Comparison of ENCODE assay signal across 8 cellular contexts in the genomic region with DNA sequence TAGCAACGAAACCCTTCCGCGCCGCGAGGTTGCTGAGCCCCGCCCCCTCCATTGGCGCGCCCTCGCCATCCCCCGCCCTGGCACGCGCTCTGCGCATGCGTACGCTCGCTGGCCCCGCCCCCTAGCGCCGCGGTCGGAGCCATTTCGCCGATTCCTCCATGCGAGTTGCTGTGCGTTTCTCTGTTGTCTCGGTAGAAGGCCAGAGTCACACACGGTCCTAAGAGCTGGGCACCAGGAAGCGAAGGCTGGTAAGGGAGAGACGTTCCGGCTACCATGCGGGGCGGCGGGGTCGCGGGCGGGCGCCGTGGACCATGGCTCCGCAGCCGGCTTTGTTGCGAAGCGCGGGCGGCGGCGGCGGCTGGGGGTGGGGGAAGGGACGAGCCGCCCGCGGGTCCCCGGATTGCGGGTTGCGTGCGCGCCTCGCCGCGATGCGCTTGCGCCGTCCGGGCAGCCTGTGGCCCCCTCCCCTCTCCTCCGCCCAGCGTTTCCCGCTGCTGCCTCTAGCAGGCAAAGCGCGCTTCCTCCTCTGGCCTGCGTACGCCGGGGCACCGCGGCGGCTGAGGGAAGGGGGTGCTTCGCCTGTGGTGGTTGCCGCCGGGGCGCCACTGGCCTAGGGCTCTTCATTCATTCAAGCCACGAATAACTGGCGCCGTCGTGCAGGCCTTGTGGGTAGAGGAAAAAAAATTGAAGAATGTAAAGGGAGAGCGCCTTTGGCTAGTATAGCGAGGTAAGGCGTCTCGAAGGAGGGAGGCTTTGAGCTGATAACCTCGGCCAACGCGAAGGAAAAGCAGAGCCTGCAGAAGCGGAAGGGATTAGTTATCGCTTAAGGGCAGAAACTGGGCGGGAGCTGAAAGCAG. TPM values are rescaled to one million over a fixed set of nuclear protein-coding genes. Genes with fewer than 3 reads are reported as not detected.
A peak's percentile ranks its signal among the peaks of the same experiment; 100 is the strongest.
DNase-seq lines count a peak whose midpoint lies in the region; ATAC-seq and TF ChIP-seq lines count a peak whose summit lies in the region.

A gene (plus strand): TSS at position 139 of the 857 bp plus-strand sequence. CDS start 3,220 bp downstream, outside the sequence.

- 0 out of 2 replicates have a peak, but pooled peaks cover 2% of the 10 kb centered on the region for H3F3A ChIP-seq in Loucy (ENCODE audit: low read depth)

- DNase-seq in ELR (ENCODE audit: low read depth) (peak; percentile 94), H7 (peak; percentile 98), fibroblast of the aortic adventitia (ENCODE audit: low read depth) (peak; percentile 86), nephron progenitor cell (peak; percentile 98)
- DNase-seq in activated effector memory CD4-positive, alpha-beta T cell treated with Interleukin-2 at 50 U/mL for 16 hours, result peak; percentile 94
- DNase-seq in stimulated activated naive CD8-positive, alpha-beta T cell treated with anti-CD3 and anti-CD28 coated beads, Interleukin-15, amount 100 ng/mL, for 72 hours, result peak; percentile 95 to 98

- H3K4me1 Mint-ChIP-seq in nephron progenitor cell, result peaks cover 54% of the 10 kb centered on the region
- H3K4me1 Mint-ChIP-seq in stimulated activated naive CD8-positive, alpha-beta T cell treated with anti-CD3 and anti-CD28 coated beads, Interleukin-15, amount 100 ng/mL, for 72 hours, result peaks cover 47% of the 10 kb centered on the region

- no peaks in the 10 kb centered on the region for H3K9me3 ChIP-seq in Loucy (ENCODE audit: insufficient read depth, low read depth, low read length)

- H3K4me3 ChIP-seq in H7 (ENCODE audit: insufficient read depth, low read depth, low read length) (peak within 1 kb of the TSS; percentile 90), Loucy (ENCODE audit: low read length, poor library complexity, severe bottlenecking) (peak within 1 kb of the TSS; percentile 79), fibroblast of the aortic adventitia (ENCODE audit: low read depth, low read length) (peak within 1 kb of the TSS; percentile 70)

- peak; percentile 98 for TF ChIP-seq POLR2A in Raji (IDR thresholded peaks at IDR 0.05; ENCODE audit: insufficient read depth, low read depth, low read length)

- H3K27me3 ChIP-seq in H7 (ENCODE audit: control insufficient read depth, insufficient read depth, low read length), result no peaks in the 10 kb centered on the region
- no peaks in the 10 kb centered on the region for H3K27me3 ChIP-seq in Loucy (ENCODE audit: insufficient read depth, low read length, poor library complexity, severe bottlenecking)

- H3K4me3 Mint-ChIP-seq in nephron progenitor cell, result peak within 1 kb of the TSS; percentile 98
- H3K4me3 Mint-ChIP-seq in stimulated activated naive CD8-positive, alpha-beta T cell treated with anti-CD3 and anti-CD28 coated beads, Interleukin-15, amount 100 ng/mL, for 72 hours, result peak within 1 kb of the TSS; percentile 94 to 96

- peaks cover 57% of the 10 kb centered on the region for H3K36me3 Mint-ChIP-seq in nephron progenitor cell (ENCODE audit: low read depth)

- H3K9ac ChIP-seq in Loucy (ENCODE audit: low read depth, low read length, poor library complexity, severe bottlenecking), result peak within 1 kb of the TSS; percentile 72

- peaks cover 48% of the 10 kb centered on the region for H4K20me1 ChIP-seq in Loucy (ENCODE audit: insufficient read depth, low read length, poor library complexity, severe bottlenecking)

- peak; percentile 94 for ATAC-seq in stimulated activated naive CD8-positive, alpha-beta T cell treated with anti-CD3 and anti-CD28 coated beads, Interleukin-15, amount 100 ng/mL, for 72 hours

- H3K27me3 Mint-ChIP-seq in nephron progenitor cell (ENCODE audit: low read depth, poor library complexity), result peaks cover 4% of the 10 kb centered on the region
- H3K27me3 Mint-ChIP-seq in stimulated activated naive CD8-positive, alpha-beta T cell treated with anti-CD3 and anti-CD28 coated beads, Interleukin-15, amount 100 ng/mL, for 72 hours, result no peaks in the 10 kb centered on the region

- peaks cover 49% of the 10 kb centered on the region for H3K79me2 ChIP-seq in Loucy (ENCODE audit: insufficient read depth, low read length)

- H3K9me3 Mint-ChIP-seq in nephron progenitor cell, result peaks cover 10% of the 10 kb centered on the region
- H3K9me3 Mint-ChIP-seq in stimulated activated naive CD8-positive, alpha-beta T cell treated with anti-CD3 and anti-CD28 coated beads, Interleukin-15, amount 100 ng/mL, for 72 hours, result no peaks in the 10 kb centered on the region

- no peaks in the 10 kb centered on the region for H3K9me2 ChIP-seq in Loucy (replicated peaks; ENCODE audit: low read depth, low read length)

- H3K36me3 ChIP-seq in H7 (replicated peaks; ENCODE audit: control insufficient read depth, insufficient read depth, low read length) (peaks cover 7% of the 10 kb centered on the region), Loucy (ENCODE audit: insufficient read depth, low read length) (peaks cover 16% of the 10 kb centered on the region; the same call in 1 of the 2 replicates)

- peaks cover 40% of the 10 kb centered on the region for H3K4me1 ChIP-seq in Loucy (ENCODE audit: insufficient read depth, low read length, poor library complexity, severe bottlenecking)

- peak within 1 kb of the TSS; percentile 100 for H3K27ac Mint-ChIP-seq in nephron progenitor cell
- H3K27ac Mint-ChIP-seq in stimulated activated naive CD8-positive, alpha-beta T cell treated with anti-CD3 and anti-CD28 coated beads, Interleukin-15, amount 100 ng/mL, for 72 hours, result peak within 1 kb of the TSS; percentile 97 to 98

- 0 out of 2 replicates have a peak, but pooled peaks have one; percentile 23 for TF ChIP-seq CTCF in Loucy (conservative IDR thresholded peaks at IDR 0.05; ENCODE audit: low read length)
- TF ChIP-seq CTCF in fibroblast of the aortic adventitia (IDR thresholded peaks at IDR 0.05; ENCODE audit: insufficient read depth, low read length), result peak; percentile 30
- TF ChIP-seq CTCF in nephron progenitor cell (IDR thresholded peaks at IDR 0.05), result no peak

- peak within 1 kb of the TSS; percentile 83 for H3K4me2 ChIP-seq in Loucy (ENCODE audit: low read depth, low read length, poor library complexity, severe bottlenecking)

- peak within 1 kb of the TSS; percentile 95 for H2AFZ ChIP-seq in Loucy (ENCODE audit: low read length)

RNA-seq across cellular contexts. Expression of the gene that starts here (rescaled TPM):
- 170 and 177 TPM in 2 replicates for total RNA-seq in H7 (2014; rRNA removed; shearing (Covaris generic))
- total RNA-seq in fibroblast of the aortic adventitia (ENCODE audit: low replicate concordance), result 121 and 153 TPM in 2 replicates

Comparison
In these comparisons a context has a peak if more than half of its experiments do, and no peak if none do; other contexts are left out.
1. Peak in every context shown above with its lines: DNase-seq, ATAC-seq and H3K4me3 ChIP-seq.